Comparison of ENCODE assay signal across 9 cellular contexts in the genomic region with DNA sequence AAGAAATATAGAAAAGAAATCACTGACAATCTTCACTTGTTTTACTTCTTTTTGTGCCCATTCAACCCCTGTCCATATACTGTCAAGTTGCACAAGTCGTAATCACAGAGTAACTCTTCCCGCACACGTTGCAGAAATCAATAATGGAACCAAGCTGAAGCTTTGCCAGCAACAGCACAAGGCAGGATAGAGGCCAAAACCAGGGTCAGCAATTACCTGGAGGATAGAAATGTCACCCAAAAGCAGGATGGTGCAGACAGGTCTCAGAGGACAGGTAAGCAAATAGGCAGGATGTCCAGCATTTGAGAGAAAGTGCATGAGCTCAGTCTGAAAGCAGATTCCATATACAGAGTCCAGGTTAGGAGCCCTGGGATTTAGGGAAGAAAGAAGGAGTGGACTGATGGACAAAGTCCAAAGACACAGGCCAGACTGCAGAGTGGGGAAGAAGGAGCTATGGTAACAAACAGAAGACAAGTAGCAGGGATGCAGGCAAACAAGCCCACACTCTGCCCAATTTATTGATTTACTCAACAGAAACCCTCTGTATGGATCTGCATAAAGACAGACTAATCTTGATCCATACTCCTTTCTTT. TPM values are rescaled to one million over a fixed set of nuclear protein-coding genes. Genes with fewer than 3 reads are reported as not detected.
"Had no signal": no experiment of that assay in that cellular context is flagged by ENCODE, and none has a peak within 500 bp of the region (broad histone marks: within the 10 kb centered on the region; RNA-seq: fewer than 3 reads in every experiment).

No MANE protein-coding gene starts in this region.

- ATAC-seq: GM23338 had no signal

- H3K4me3 Mint-ChIP-seq: GM23338, H9, IgD-negative memory B cell had no signal

- H3K4me3 ChIP-seq: GM23338 had no signal

- H3K9me3 Mint-ChIP-seq: GM23338 had no signal

- FAIRE-seq: H1, H54, HTR-8/SVneo had no signal

- DNase-seq: H9, HCEC 1CT, KBM-7 had no signal

- H3K4me1 Mint-ChIP-seq: GM23338, H9, IgD-negative memory B cell had no signal

- H3K4me2 ChIP-seq: GM23338 had no signal

- H2AFZ ChIP-seq: GM23338 had no signal

- H3K27me3 Mint-ChIP-seq: IgD-negative memory B cell had no signal

- H3K27ac Mint-ChIP-seq: GM23338, H9, IgD-negative memory B cell had no signal

RNA-seq across cellular contexts. Expression of gene PID1, which starts 52.7 kb away (rescaled TPM):
- total RNA-seq: HT-29 had no signal
- polyA plus RNA-seq: IgD-negative memory B cell had no signal
